In genomic region chr14:74493343-74494261, GRCh38 we compare ENCODE assay signal across 8 cellular contexts. TPM values are rescaled to one million over a fixed set of nuclear protein-coding genes. Genes with fewer than 3 reads are reported as not detected.
A peak's percentile ranks its signal among the peaks of the same experiment; 100 is the strongest.
DNase-seq lines count a peak whose midpoint lies in the region; ATAC-seq and TF ChIP-seq lines count a peak whose summit lies in the region.

Gene ISCA2, plus strand, starts transcription at chr14:74493765. Its CDS starts 10 bp downstream, at chr14:74493775.

- intact Hi-C loops in natural killer cell (cut with micrococcal nuclease): loop anchor here (1.0 to 10.0 kb wide), 6 partner anchors 125 to 509 kb away; partner anchors contain the start of genes ABCD4, ALDH6A1, AREL1 and EIF2B2

- CTCF ChIA-PET in RWPE1 (lab: Yijun Ruan, JAX): interaction anchor here (0.6 to 1.0 kb wide), 4 partner anchors 9 to 204 kb away, joined by 3 to 4 read pairs (median 3); no protein-coding TSS in a partner anchor

- no peak within 1 kb of the TSS for H3K4me3 Mint-ChIP-seq in activated T-helper 17 cell treated with anti-CD3 and anti-CD28 coated beads, Interleukin-2, amount 50 U/mL, for 72 hours
- H3K4me3 Mint-ChIP-seq in natural killer cell: no peak within 1 kb of the TSS

- H3K9me3 Mint-ChIP-seq in activated T-helper 17 cell treated with anti-CD3 and anti-CD28 coated beads, Interleukin-2, amount 50 U/mL, for 72 hours: no peaks in the 10 kb centered on the region
- no peaks in the 10 kb centered on the region for H3K9me3 Mint-ChIP-seq in natural killer cell

- H3K27ac ChIP-seq in RWPE1: peak within 1 kb of the TSS; percentile 89

- peaks cover 9% of the 10 kb centered on the region for H3K4me1 Mint-ChIP-seq in activated T-helper 17 cell treated with anti-CD3 and anti-CD28 coated beads, Interleukin-2, amount 50 U/mL, for 72 hours
- H3K4me1 Mint-ChIP-seq in natural killer cell: peaks cover 16 to 17% of the 10 kb centered on the region in 2 donors

- H3K4me3 ChIP-seq in LNCaP clone FGC (ENCODE audit: low read depth, low read length): peak within 1 kb of the TSS; percentile 96
- peak within 1 kb of the TSS; percentile 99 for H3K4me3 ChIP-seq in fibroblast of mammary gland (ENCODE audit: control insufficient read depth, low read depth, low read length)

- POLR2A ChIA-PET in RWPE1 (lab: Yijun Ruan, JAX; ENCODE audit: low non-redundant PET): interaction anchor here (1.8 kb wide), 1 partner anchor 73 kb away, joined by 5 read pairs; no protein-coding TSS in a partner anchor

- no peaks in the 10 kb centered on the region for H3K27me3 Mint-ChIP-seq in activated T-helper 17 cell treated with anti-CD3 and anti-CD28 coated beads, Interleukin-2, amount 50 U/mL, for 72 hours
- H3K27me3 Mint-ChIP-seq in natural killer cell (ENCODE audit: low read depth in 2 of 2): no peaks in the 10 kb centered on the region

- TF ChIP-seq CTCF in LNCaP clone FGC (IDR thresholded peaks at IDR 0.05; ENCODE audit: control insufficient read depth, extremely low read depth, insufficient read depth): no peak
- TF ChIP-seq CTCF in RWPE1 (conservative IDR thresholded peaks at IDR 0.05; ENCODE audit: low read depth): no peak
- TF ChIP-seq CTCF in fibroblast of mammary gland (conservative IDR thresholded peaks at IDR 0.05; ENCODE audit: control insufficient read depth, insufficient read depth, low read depth, low read length): no peak
- no peak for TF ChIP-seq CTCF in natural killer cell (IDR thresholded peaks at IDR 0.05)

- peak within 1 kb of the TSS; percentile 90 for H3K27ac Mint-ChIP-seq in activated T-helper 17 cell treated with anti-CD3 and anti-CD28 coated beads, Interleukin-2, amount 50 U/mL, for 72 hours
- H3K27ac Mint-ChIP-seq in natural killer cell: no peak within 1 kb of the TSS

- peak; percentile 100 for DNase-seq in Daoy (ENCODE audit: low read depth)
- peak; percentile 88 for DNase-seq in GOT3 (lab: John Stamatoyannopoulos, UW)
- DNase-seq in LNCaP clone FGC (ENCODE audit: low read depth): peak; percentile 97
- DNase-seq in RWPE1 (ENCODE audit: low spot score): peak; percentile 99
- DNase-seq in fibroblast of mammary gland (ENCODE audit: low read depth): peak; percentile 98
- peak; percentile 98 for DNase-seq in natural killer cell
- peak; percentile 100 for DNase-seq in stimulated activated naive CD4-positive, alpha-beta T cell treated with Interleukin-2 at 50 U/mL for 16 hours (lab: John Stamatoyannopoulos, UW)

- H3K36me3 Mint-ChIP-seq in activated T-helper 17 cell treated with anti-CD3 and anti-CD28 coated beads, Interleukin-2, amount 50 U/mL, for 72 hours (ENCODE audit: low read depth): peaks cover 13% of the 10 kb centered on the region
- no peaks in the 10 kb centered on the region for H3K36me3 Mint-ChIP-seq in natural killer cell

- peak; percentile 95 for ATAC-seq in activated T-helper 17 cell treated with anti-CD3 and anti-CD28 coated beads, Interleukin-2, amount 50 U/mL, for 72 hours (replicated peaks)
- ATAC-seq in natural killer cell: peak; percentile 88 to 97 (median 91)

RNA-seq across cellular contexts. Expression of gene ISCA2, which starts in this region (rescaled TPM):
- total RNA-seq in Daoy (2014; rRNA removed; shearing (Covaris generic)): 27.1 and 27.8 TPM in 2 replicates
- total RNA-seq in activated T-helper 17 cell treated with anti-CD3 and anti-CD28 coated beads, Interleukin-2, amount 50 U/mL, for 72 hours: 10 to 100 TPM; 20.3 to 28.5 TPM
- total RNA-seq in natural killer cell: 10 to 100 TPM; 12.0 to 18.2 (median 15.3) TPM

Comparison
In these comparisons a context has a peak if more than half of its experiments do, and no peak if none do; other contexts are left out.
1. Peak in every context shown above with its lines: DNase-seq, ATAC-seq, H3K4me3 ChIP-seq and H3K27ac ChIP-seq.